16 cellular contexts compared by ENCODE assay signal in the genomic region with DNA sequence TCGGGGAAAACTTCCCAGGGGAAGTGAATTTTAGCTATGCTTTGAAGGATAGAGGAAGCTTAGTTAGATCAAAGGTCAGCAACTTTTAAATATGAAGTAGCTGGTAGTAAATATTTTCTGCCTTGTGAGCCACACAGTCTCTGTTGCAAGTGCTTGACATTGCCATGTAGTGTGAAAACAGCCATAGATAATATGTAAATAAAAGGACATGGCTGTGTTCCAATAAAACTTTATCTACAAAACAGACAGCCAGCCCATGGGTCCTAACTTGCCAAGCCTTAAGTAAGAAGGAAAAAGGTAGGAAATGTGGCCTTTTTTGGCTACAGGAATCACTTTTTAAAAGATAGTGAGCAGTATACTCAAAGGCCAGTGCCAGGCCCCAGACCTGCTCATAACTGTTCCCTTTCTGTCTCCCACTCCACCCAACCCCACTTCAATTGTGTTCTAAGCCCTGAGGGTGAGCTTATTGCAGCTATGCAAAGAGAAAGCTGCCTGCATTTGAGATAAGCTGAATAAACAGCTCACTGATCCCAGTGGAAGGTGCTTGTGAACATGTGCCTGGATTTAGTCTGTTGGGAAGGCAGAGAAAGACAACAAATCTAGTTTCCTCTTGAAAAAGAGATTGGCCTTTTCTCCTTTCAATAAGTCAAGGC.
DNase-seq lines count a peak whose midpoint lies in the region; ATAC-seq and TF ChIP-seq lines count a peak whose summit lies in the region.
"Had no signal": no experiment of that assay in that cellular context is flagged by ENCODE, and none has a peak within 500 bp of the region (broad histone marks: within the 10 kb centered on the region; RNA-seq: fewer than 3 reads in every experiment).

No MANE protein-coding gene starts in this region.

- no peaks in the 10 kb centered on the region for H3K27me3 Mint-ChIP-seq in Caco-2 (ENCODE audit: insufficient read depth, unreplicated experiment)
- peaks cover 0 to 5% (median 0%) of the 10 kb centered on the region in 3 donors for H3K27me3 Mint-ChIP-seq in immature natural killer cell (ENCODE audit: low read depth in 3 of 3)

- H3K27me3 ChIP-seq in Caco-2 (replicated peaks; ENCODE audit: control insufficient read depth, insufficient read depth, low read length) (no peaks in the 10 kb centered on the region), body of pancreas (no peaks in the 10 kb centered on the region), left lung (no peaks in the 10 kb centered on the region)

- H3K4me3 Mint-ChIP-seq in Caco-2 (ENCODE audit: unreplicated experiment): peak overlapping the region; percentile 40
- H3K4me3 Mint-ChIP-seq in immature natural killer cell: no peak overlapping the region
- H3K4me3 Mint-ChIP-seq: activated T-helper 1 cell treated with anti-CD3 and anti-CD28 coated beads, Interleukin-12 subunit alpha, Interleukin-12 subunit beta, Interleukin-2, Interleukin-4 antibody, amounts not matched to agents 30 ng/mL and 10 ng/mL and 1 ng/mL, durations not matched to agents 14 hours and 24 hours and 36 hours; type B pancreatic cell had no signal

- CTCF ChIA-PET in Caco-2 (lab: Charles Lee): interaction anchor here (1.0 to 2.3 kb wide), 4 partner anchors 10 to 412 kb away, joined by 3 to 14 read pairs (median 4); a partner anchor contains a TSS

- DNase-seq in Caco-2 (peak; percentile 84 to 86), NCI-H146 (lab: John Stamatoyannopoulos, UW) (peak; percentile 83), body of pancreas (peak; percentile 40 to 67 (median 58)), left lung (peak in 1 of 2 donors; percentile 40), immature natural killer cell (no peak), DMS114 treated with DMSO at 0.1 percent for 48 hours (lab: John Stamatoyannopoulos, UW; ENCODE audit: unreplicated experiment) (no peak)
- no peak for DNase-seq in stimulated activated CD8-positive, alpha-beta memory T cell treated with anti-CD3 and anti-CD28 coated beads, Interleukin-4, amount 100 ng/mL, for 48 hours
- DNase-seq: activated CD4-positive, alpha-beta T cell treated with anti-CD3 and anti-CD28 coated beads, Interleukin-2, amount 50 U/mL, for 4 hours; AML-193; anterior cingulate cortex; DMS79; psoas muscle; T-helper 9 cell had no signal

- no peak for TF ChIP-seq POLR2A in body of pancreas (IDR thresholded peaks at IDR 0.05)

- H3K9me3 ChIP-seq in Caco-2 (no peaks in the 10 kb centered on the region), body of pancreas (no peaks in the 10 kb centered on the region), left lung (no peaks in the 10 kb centered on the region)
- H3K9me3 ChIP-seq: psoas muscle had no signal

- WGBS in body of pancreas, 2 donors: 13 to 20% methylated on average over 1 of the region's 1 CpG

- H3K9me3 Mint-ChIP-seq in Caco-2 (ENCODE audit: unreplicated experiment): no peaks in the 10 kb centered on the region
- H3K9me3 Mint-ChIP-seq in immature natural killer cell: no peaks in the 10 kb centered on the region
- H3K9me3 Mint-ChIP-seq: activated T-helper 1 cell treated with anti-CD3 and anti-CD28 coated beads, Interleukin-12 subunit alpha, Interleukin-12 subunit beta, Interleukin-2, Interleukin-4 antibody, amounts not matched to agents 30 ng/mL and 10 ng/mL and 1 ng/mL, durations not matched to agents 14 hours and 24 hours and 36 hours; type B pancreatic cell had no signal

- H3K4me3 ChIP-seq in Caco-2 (ENCODE audit: low read depth, low read length) (no peak overlapping the region), body of pancreas (no peak overlapping the region), left lung (no peak overlapping the region)
- H3K4me3 ChIP-seq: psoas muscle had no signal

- POLR2A ChIA-PET in Caco-2 (lab: Charles Lee): no interaction called here

- peak overlapping the region; percentile 56 for H3K27ac Mint-ChIP-seq in Caco-2 (ENCODE audit: unreplicated experiment)
- no peak overlapping the region for H3K27ac Mint-ChIP-seq in immature natural killer cell
- H3K27ac Mint-ChIP-seq: activated T-helper 1 cell treated with anti-CD3 and anti-CD28 coated beads, Interleukin-12 subunit alpha, Interleukin-12 subunit beta, Interleukin-2, Interleukin-4 antibody, amounts not matched to agents 30 ng/mL and 10 ng/mL and 1 ng/mL, durations not matched to agents 14 hours and 24 hours and 36 hours; type B pancreatic cell had no signal

- H3K36me3 Mint-ChIP-seq in Caco-2 (ENCODE audit: insufficient read depth, unreplicated experiment) (no peaks in the 10 kb centered on the region), immature natural killer cell (no peaks in the 10 kb centered on the region)
- H3K36me3 Mint-ChIP-seq: type B pancreatic cell had no signal

- H3K4me1 ChIP-seq in Caco-2 (peaks cover 53% of the 10 kb centered on the region), body of pancreas (peaks cover 49% of the 10 kb centered on the region), left lung (peaks cover 4 to 6% of the 10 kb centered on the region in 2 donors)
- H3K4me1 ChIP-seq: psoas muscle had no signal

- H3K36me3 ChIP-seq in Caco-2 (ENCODE audit: control insufficient read depth, insufficient read depth, low read length) (no peaks in the 10 kb centered on the region), body of pancreas (replicated peaks in 1 of 2; ENCODE audit: insufficient read depth in 1 of 2, low read depth in 2 of 2) (no peaks in the 10 kb centered on the region), left lung (no peaks in the 10 kb centered on the region)

- TF ChIP-seq CTCF in Caco-2 (IDR thresholded peaks at IDR 0.05; ENCODE audit: insufficient read depth in 1 of 2, low read depth in 1 of 2, low read length in 1 of 2, severe bottlenecking in 1 of 2, unreplicated experiment in 1 of 2) (no peak), body of pancreas (IDR thresholded peaks at IDR 0.05) (no peak), left lung (IDR thresholded peaks at IDR 0.05) (no peak)

- H3K4me1 Mint-ChIP-seq in Caco-2 (ENCODE audit: low read depth, unreplicated experiment) (peaks cover 18% of the 10 kb centered on the region), immature natural killer cell (no peaks in the 10 kb centered on the region)

- intact Hi-C loops in Caco-2 (cut with micrococcal nuclease; ENCODE audit: unreplicated experiment) (loop anchor here (1.0 to 5.0 kb wide), 9 partner anchors 8 to 691 kb away; no protein-coding TSS in a partner anchor), body of pancreas (cut with DNase I) (loop anchor here (10.0 kb wide), 2 partner anchors 419 to 979 kb away; a partner anchor contains a TSS), left lung (cut with DNase I) (loop anchor here in 1 of 2 donors (5.0 kb wide), 1 partner anchor 422 kb away; a partner anchor contains a TSS)

- BruUV-seq in Caco-2 (replicated peaks; lab: Mats Ljungman, UMichigan): no TSS peak

- peak; percentile 73 for ATAC-seq in body of pancreas
- peak; percentile 88 for ATAC-seq in left lung
- ATAC-seq in GM19463 (IDR thresholded peaks at IDR 0.05; ENCODE audit: unreplicated experiment): no peak
- ATAC-seq: psoas muscle had no signal

- peak overlapping the region; percentile 20 to 70 (median 58) for H3K27ac ChIP-seq in body of pancreas
- peak overlapping the region in 1 of 2 donors; percentile 49 for H3K27ac ChIP-seq in left lung
- H3K27ac ChIP-seq: psoas muscle had no signal

Comparison
In these comparisons a context has a peak if more than half of its experiments do, and no peak if none do; other contexts are left out.
1. DNase-seq: peak in Caco-2 (2 of 2), NCI-H146 (single experiment) and body of pancreas (4 of 4); none in stimulated activated CD8-positive, alpha-beta memory T cell treated with anti-CD3 and anti-CD28 coated beads, Interleukin-4, amount 100 ng/mL, for 48 hours (single experiment), immature natural killer cell (0 of 3) and DMS114 treated with DMSO at 0.1 percent for 48 hours (single experiment).